In the genomic region with DNA sequence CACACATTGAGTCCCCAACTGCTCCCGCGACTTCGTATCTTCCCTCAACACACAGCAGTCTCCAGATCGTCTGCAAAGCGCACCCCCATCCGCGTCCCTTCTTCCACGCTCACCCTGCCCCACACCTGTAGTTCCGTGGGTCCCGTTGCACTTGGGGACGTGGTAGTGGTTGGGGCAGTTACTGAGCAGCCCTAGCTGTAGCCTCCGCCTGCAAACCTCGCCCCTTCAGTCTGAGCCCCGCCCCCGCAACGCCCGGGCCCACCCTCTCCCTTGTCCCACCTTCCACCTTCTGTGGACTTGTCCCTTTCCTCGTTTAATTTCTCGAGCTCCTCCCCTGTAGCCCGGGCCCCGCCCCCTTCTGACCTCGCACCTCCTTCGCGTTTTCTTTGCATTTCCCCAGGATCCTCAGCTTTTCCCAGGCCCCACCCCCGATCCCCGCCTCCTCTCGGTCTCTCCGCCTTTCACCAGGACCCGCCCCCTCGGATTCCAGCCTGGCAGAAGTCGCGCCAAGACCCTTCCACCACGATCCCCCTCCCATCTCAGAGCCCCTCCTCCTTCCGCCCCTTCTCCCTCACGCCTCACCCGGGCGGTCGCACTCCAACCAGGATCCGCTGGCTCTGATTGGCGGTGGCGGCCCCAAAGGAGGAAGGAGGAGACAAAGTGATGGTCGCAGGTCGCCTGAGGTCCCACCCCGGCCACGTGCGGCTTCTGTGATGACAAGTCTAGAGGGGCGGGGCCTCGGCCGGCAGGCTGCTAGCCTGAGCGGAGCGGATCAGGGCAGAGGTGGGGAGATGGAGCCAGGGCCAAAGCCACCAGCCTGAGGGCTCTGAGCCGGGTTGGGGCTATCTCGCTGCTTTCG, we compare ENCODE assay signal across 8 cellular contexts. TPM values are rescaled to one million over a fixed set of nuclear protein-coding genes. Genes with fewer than 3 reads are reported as not detected.
DNase-seq lines count a peak whose midpoint lies in the region; ATAC-seq and TF ChIP-seq lines count a peak whose summit lies in the region.

A gene with protein sequence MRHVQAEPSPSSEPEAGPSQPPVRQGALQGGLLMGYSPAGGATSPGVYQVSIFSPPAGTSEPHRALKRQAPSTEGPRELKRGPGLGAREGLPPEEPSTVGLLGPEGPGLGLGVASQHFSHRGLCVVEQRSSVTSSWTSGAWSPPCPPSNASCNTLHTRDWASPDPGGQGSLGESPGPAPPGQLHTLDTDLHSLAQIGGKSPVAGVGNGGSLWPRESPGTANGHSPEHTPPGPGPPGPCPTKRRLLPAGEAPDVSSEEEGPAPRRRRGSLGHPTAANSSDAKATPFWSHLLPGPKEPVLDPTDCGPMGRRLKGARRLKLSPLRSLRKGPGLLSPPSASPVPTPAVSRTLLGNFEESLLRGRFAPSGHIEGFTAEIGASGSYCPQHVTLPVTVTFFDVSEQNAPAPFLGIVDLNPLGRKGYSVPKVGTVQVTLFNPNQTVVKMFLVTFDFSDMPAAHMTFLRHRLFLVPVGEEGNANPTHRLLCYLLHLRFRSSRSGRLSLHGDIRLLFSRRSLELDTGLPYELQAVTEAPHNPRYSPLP (minus strand): TSS at position 183 of the 859 bp plus-strand sequence. CDS start 7,588 bp downstream, outside the sequence.

- H3K9ac ChIP-seq in duodenal mucosa (ENCODE audit: low read depth in 1 of 2, low read length in 2 of 2): peak within 1 kb of the TSS; percentile 75 to 91

- POLR2A ChIA-PET in activated CD4-positive, alpha-beta memory T cell treated with anti-CD3 and anti-CD28 coated beads for 36 hours (lab: Charles Lee): interaction anchor here (0.6 to 6.6 kb wide), 3 partner anchors 19 to 44 kb away, joined by 3 to 37 read pairs (median 4); partner anchors contain the start of genes PIGO and VCP

- TF ChIP-seq CTCF in lower leg skin (IDR thresholded peaks at IDR 0.05): no peak

- no peaks in the 10 kb centered on the region for H3K27me3 Mint-ChIP-seq in activated CD4-positive, alpha-beta memory T cell treated with anti-CD3 and anti-CD28 coated beads for 36 hours

- intact Hi-C loops in activated CD4-positive, alpha-beta memory T cell treated with anti-CD3 and anti-CD28 coated beads for 36 hours (cut with micrococcal nuclease): loop anchor here (1.0 to 5.0 kb wide), 12 partner anchors 13 to 658 kb away; partner anchors contain the start of genes DNAI1, DNAJB5, FAM219A and PIGO
- intact Hi-C loops in lower leg skin (cut with DNase I; ENCODE audit: low total_unique reads): loop anchor here (5.0 kb wide), 1 partner anchor 361 kb away; no protein-coding TSS in a partner anchor

- ATAC-seq in GM19438 (IDR thresholded peaks at IDR 0.05; ENCODE audit: low read depth, unreplicated experiment) (peak; percentile 56), HG03575 (IDR thresholded peaks at IDR 0.05; ENCODE audit: extremely low read depth, insufficient number of reproducible peaks, low FRiP score, unreplicated experiment) (peak; percentile 39)

- H3K9me3 Mint-ChIP-seq in activated CD4-positive, alpha-beta memory T cell treated with anti-CD3 and anti-CD28 coated beads for 36 hours: no peaks in the 10 kb centered on the region

- H3K9me3 ChIP-seq in duodenal mucosa (ENCODE audit: control insufficient read depth in 1 of 2, low read length in 2 of 2): no peaks in the 10 kb centered on the region

- 0% methylated on average over 49 of the region's 54 CpGs for WGBS in lower leg skin, 2 donors

- H3K4me3 Mint-ChIP-seq in activated CD4-positive, alpha-beta memory T cell treated with anti-CD3 and anti-CD28 coated beads for 36 hours: peak within 1 kb of the TSS; percentile 81

- H3K27ac ChIP-seq in duodenal mucosa (ENCODE audit: low read depth, low read length): peak within 1 kb of the TSS; percentile 81

- H3K27me3 ChIP-seq in duodenal mucosa (ENCODE audit: control insufficient read depth in 1 of 2, insufficient read depth in 2 of 2, low read length in 2 of 2): no peaks in the 10 kb centered on the region

- H3K4me1 Mint-ChIP-seq in activated CD4-positive, alpha-beta memory T cell treated with anti-CD3 and anti-CD28 coated beads for 36 hours (ENCODE audit: low read depth): peaks cover 40% of the 10 kb centered on the region

- peaks cover 37 to 39% of the 10 kb centered on the region in 2 donors for H3K4me1 ChIP-seq in duodenal mucosa (ENCODE audit: control insufficient read depth in 1 of 2, insufficient read depth in 2 of 2, low read length in 2 of 2)

- peak; percentile 97 for DNase-seq in CD1c-positive myeloid dendritic cell (ENCODE audit: extremely low spot score)
- peak; percentile 93 for DNase-seq in NCI-H82 treated with DMSO at 0.1 percent for 48 hours (lab: John Stamatoyannopoulos, UW; ENCODE audit: unreplicated experiment)
- peak; percentile 96 for DNase-seq in activated CD4-positive, alpha-beta memory T cell treated with anti-CD3 and anti-CD28 coated beads for 36 hours
- peak; percentile 97 to 99 for DNase-seq in lower leg skin (ENCODE audit: low spot score in 2 of 2)
- peak; percentile 90 to 92 for DNase-seq in stimulated activated CD4-positive, alpha-beta T cell treated with anti-CD3 and anti-CD28 coated beads, Interleukin-4, amount 100 ng/mL, for 48 hours (ENCODE audit: low read depth in 2 of 2)

- peak within 1 kb of the TSS; percentile 91 for H3K27ac Mint-ChIP-seq in activated CD4-positive, alpha-beta memory T cell treated with anti-CD3 and anti-CD28 coated beads for 36 hours

- TF ChIP-seq POLR2A in lower leg skin (IDR thresholded peaks at IDR 0.05): no peak

- H3K4me3 ChIP-seq in duodenal mucosa (ENCODE audit: low read depth in 1 of 2, low read length in 2 of 2) (peak within 1 kb of the TSS; percentile 90 to 94), lower leg skin (ENCODE audit: low read depth, poor library complexity, severe bottlenecking) (peak within 1 kb of the TSS; percentile 41)

- no peaks in the 10 kb centered on the region for H3K36me3 Mint-ChIP-seq in activated CD4-positive, alpha-beta memory T cell treated with anti-CD3 and anti-CD28 coated beads for 36 hours

- H3K36me3 ChIP-seq in duodenal mucosa (ENCODE audit: control insufficient read depth in 1 of 2, insufficient read depth in 2 of 2, low read length in 2 of 2): no peaks in the 10 kb centered on the region

- CTCF ChIA-PET in activated CD4-positive, alpha-beta memory T cell treated with anti-CD3 and anti-CD28 coated beads for 36 hours (lab: Charles Lee): interaction anchor here (0.6 to 4.9 kb wide), 14 partner anchors 8 to 766 kb away, joined by 3 to 60 read pairs (median 4); partner anchors contain the start of genes PIGO, STOML2 and UNC13B

RNA-seq across cellular contexts. Expression of the gene that starts here (rescaled TPM):
- 1 to 10 TPM; 9.1 to 9.6 TPM for total RNA-seq in activated CD4-positive, alpha-beta memory T cell treated with anti-CD3 and anti-CD28 coated beads for 36 hours
- total RNA-seq in lower leg skin: 10 to 100 TPM; 16.7 to 27.9 (median 19.4) TPM

Comparison
In these comparisons a context has a peak if more than half of its experiments do, and no peak if none do; other contexts are left out.
1. Peak in every context shown above with its lines: DNase-seq, ATAC-seq, H3K4me3 ChIP-seq and H3K27ac ChIP-seq.